ENCODE assay signal across 8 cellular contexts in the genomic region with DNA sequence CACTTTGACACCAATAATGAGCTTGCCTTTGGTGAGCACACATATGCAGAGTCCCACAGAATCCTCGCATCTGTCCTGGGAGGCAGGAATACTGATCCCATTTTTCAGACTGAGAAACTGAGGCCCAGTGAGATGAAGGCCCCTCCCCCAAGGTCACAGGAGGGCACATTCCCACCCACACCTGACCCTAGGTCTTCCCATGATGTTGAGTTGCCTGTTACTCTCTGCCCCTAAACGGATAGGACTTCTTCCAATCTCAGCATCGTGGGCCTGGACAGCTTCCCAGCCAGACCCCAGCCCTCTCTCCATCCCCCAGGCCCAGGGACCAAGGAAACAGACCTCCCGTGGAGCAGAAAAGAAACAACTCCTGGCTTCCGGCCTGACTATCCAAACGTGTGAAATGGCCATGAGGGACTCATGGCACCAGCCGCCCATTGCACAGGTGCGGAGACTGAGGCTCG. TPM values are rescaled to one million over a fixed set of nuclear protein-coding genes. Genes with fewer than 3 reads are reported as not detected.
A peak's percentile ranks its signal among the peaks of the same experiment; 100 is the strongest.
DNase-seq lines count a peak whose midpoint lies in the region; ATAC-seq and TF ChIP-seq lines count a peak whose summit lies in the region.

No MANE protein-coding gene starts in this region.

- H3K4me3 ChIP-seq in heart right ventricle: peak overlapping the region; percentile 70 to 98 (median 81)
- peak overlapping the region; percentile 69 to 87 for H3K4me3 ChIP-seq in left lung
- H3K4me3 ChIP-seq in upper lobe of left lung: peak overlapping the region; percentile 32 to 92 (median 82)

- WGBS in heart right ventricle, 2 donors: 35% methylated on average over 9 of the region's 9 CpGs
- WGBS in upper lobe of left lung, 2 donors: 27 to 32% methylated on average over 7 to 9 of the region's 9 CpGs

- DNase-seq in heart right ventricle: no peak
- DNase-seq in Right ventricle myocardium superior: no peak
- DNase-seq in activated naive CD8-positive, alpha-beta T cell treated with anti-CD3 and anti-CD28 coated beads, Interleukin-2, amount 10 ng/mL, durations not matched to agents 7 days and 5 days: no peak
- DNase-seq in left lung: no peak
- DNase-seq in upper lobe of left lung: no peak
- DNase-seq in GF-D8 (lab: John Stamatoyannopoulos, UW): no peak
- DNase-seq in SKM-1 (lab: John Stamatoyannopoulos, UW; ENCODE audit: unreplicated experiment): no peak
- no peak for DNase-seq in stimulated activated naive CD4-positive, alpha-beta T cell (lab: John Stamatoyannopoulos, UW)

- H3K36me3 ChIP-seq in heart right ventricle: no peaks in the 10 kb centered on the region
- H3K36me3 ChIP-seq in left lung: no peaks in the 10 kb centered on the region
- H3K36me3 ChIP-seq in upper lobe of left lung: no peaks in the 10 kb centered on the region

- peak overlapping the region in 9 of 10 donors; percentile 54 to 79 (median 70) for H3K27ac ChIP-seq in heart right ventricle
- H3K27ac ChIP-seq in left lung: peak overlapping the region in 1 of 2 donors; percentile 63
- H3K27ac ChIP-seq in upper lobe of left lung: peak overlapping the region; percentile 47 to 86 (median 62)

- H3K27me3 ChIP-seq in heart right ventricle: no peaks in the 10 kb centered on the region
- H3K27me3 ChIP-seq in left lung: no peaks in the 10 kb centered on the region
- no peaks in the 10 kb centered on the region for H3K27me3 ChIP-seq in upper lobe of left lung

- H3K36me3 Mint-ChIP-seq in activated naive CD8-positive, alpha-beta T cell treated with anti-CD3 and anti-CD28 coated beads, Interleukin-2, amount 10 ng/mL, durations not matched to agents 7 days and 5 days: peaks cover 3% of the 10 kb centered on the region

- H3K27ac Mint-ChIP-seq in activated naive CD8-positive, alpha-beta T cell treated with anti-CD3 and anti-CD28 coated beads, Interleukin-2, amount 10 ng/mL, durations not matched to agents 7 days and 5 days: peak overlapping the region; percentile 84

- peak in 1 of 8 donors; percentile 1 for ATAC-seq in heart right ventricle
- no peak for ATAC-seq in Right ventricle myocardium superior (ENCODE audit: poor library complexity)
- no peak for ATAC-seq in activated naive CD8-positive, alpha-beta T cell treated with anti-CD3 and anti-CD28 coated beads, Interleukin-2, amount 10 ng/mL, durations not matched to agents 7 days and 5 days (ENCODE audit: low read depth)
- ATAC-seq in left lung: no peak
- ATAC-seq in upper lobe of left lung (ENCODE audit: low FRiP score in 2 of 2): no peak

- H3K9me3 Mint-ChIP-seq in activated naive CD8-positive, alpha-beta T cell treated with anti-CD3 and anti-CD28 coated beads, Interleukin-2, amount 10 ng/mL, durations not matched to agents 7 days and 5 days: no peaks in the 10 kb centered on the region

- intact Hi-C loops in heart right ventricle (cut with DNase I) (no loop called here), Right ventricle myocardium superior (cut with DNase I) (no loop called here), left lung (cut with DNase I) (no loop called here)

- TF ChIP-seq CTCF in heart right ventricle (IDR thresholded peaks at IDR 0.05) (no peak), left lung (IDR thresholded peaks at IDR 0.05) (no peak), upper lobe of left lung (IDR thresholded peaks at IDR 0.05) (no peak)

- peaks cover 19% of the 10 kb centered on the region for H3K4me1 Mint-ChIP-seq in activated naive CD8-positive, alpha-beta T cell treated with anti-CD3 and anti-CD28 coated beads, Interleukin-2, amount 10 ng/mL, durations not matched to agents 7 days and 5 days

- H3K9me3 ChIP-seq in heart right ventricle: no peaks in the 10 kb centered on the region
- H3K9me3 ChIP-seq in left lung: no peaks in the 10 kb centered on the region
- no peaks in the 10 kb centered on the region for H3K9me3 ChIP-seq in upper lobe of left lung

- H3K27me3 Mint-ChIP-seq in activated naive CD8-positive, alpha-beta T cell treated with anti-CD3 and anti-CD28 coated beads, Interleukin-2, amount 10 ng/mL, durations not matched to agents 7 days and 5 days: no peaks in the 10 kb centered on the region

- POLR2A ChIA-PET in activated naive CD8-positive, alpha-beta T cell treated with anti-CD3 and anti-CD28 coated beads, Interleukin-2, amount 10 ng/mL, durations not matched to agents 7 days and 5 days (lab: Charles Lee): interaction anchor here (1.2 to 3.0 kb wide), 4 partner anchors 8 to 42 kb away, joined by 5 to 13 read pairs (median 8); a partner anchor contains a TSS

- H3K4me1 ChIP-seq in heart right ventricle: peaks cover 0 to 42% (median 23%) of the 10 kb centered on the region in 9 donors
- H3K4me1 ChIP-seq in left lung: peaks cover 14 to 34% of the 10 kb centered on the region in 2 donors
- peaks cover 25 to 28% (median 27%) of the 10 kb centered on the region in 4 donors for H3K4me1 ChIP-seq in upper lobe of left lung

- no peak for TF ChIP-seq POLR2A in upper lobe of left lung (IDR thresholded peaks at IDR 0.05)

- no peak for TF ChIP-seq EP300 in upper lobe of left lung (IDR thresholded peaks at IDR 0.05)

- peak overlapping the region; percentile 88 for H3K4me3 Mint-ChIP-seq in activated naive CD8-positive, alpha-beta T cell treated with anti-CD3 and anti-CD28 coated beads, Interleukin-2, amount 10 ng/mL, durations not matched to agents 7 days and 5 days

RNA-seq across cellular contexts. Expression of a gene that starts 0.9 kb away (rescaled TPM):
- total RNA-seq in heart right ventricle: 10 to 100 TPM; 25.2 to 40.5 (median 31.5) TPM
- 10 to 100 TPM; 34.1 to 51.3 TPM for polyA plus RNA-seq in heart right ventricle
- 30.8 TPM for total RNA-seq in Right ventricle myocardium superior
- total RNA-seq in activated naive CD8-positive, alpha-beta T cell treated with anti-CD3 and anti-CD28 coated beads, Interleukin-2, amount 10 ng/mL, durations not matched to agents 7 days and 5 days: 100 to 1,000 TPM in 1 of 2 experiments, 10 to 100 TPM in 1; 98.7 to 104 TPM
- total RNA-seq in left lung: 10 to 100 TPM; 63.7 to 64.7 TPM
- total RNA-seq in upper lobe of left lung: 100 to 1,000 TPM in 2 of 6 donors, 10 to 100 TPM in 4; 69.6 to 202 (median 94.1) TPM

RNA-seq across cellular contexts. Expression of a gene that starts 9.2 kb away (rescaled TPM):
- 10 to 100 TPM; 30.4 to 46.0 (median 34.5) TPM for total RNA-seq in heart right ventricle
- polyA plus RNA-seq in heart right ventricle: 10 to 100 TPM; 39.6 to 44.4 TPM
- 32.8 TPM for total RNA-seq in Right ventricle myocardium superior
- total RNA-seq in activated naive CD8-positive, alpha-beta T cell treated with anti-CD3 and anti-CD28 coated beads, Interleukin-2, amount 10 ng/mL, durations not matched to agents 7 days and 5 days: 10 to 100 TPM; 62.1 to 66.0 TPM
- 10 to 100 TPM; 25.6 to 28.6 TPM for total RNA-seq in left lung
- 10 to 100 TPM; 18.6 to 95.3 (median 28.6) TPM for total RNA-seq in upper lobe of left lung

RNA-seq across cellular contexts. Expression of a gene that starts 53.7 kb away (rescaled TPM):
- 1 to 10 TPM; 3.1 to 7.0 (median 5.0) TPM for total RNA-seq in heart right ventricle
- polyA plus RNA-seq in heart right ventricle: 1 to 10 TPM; 3.8 to 8.1 TPM
- total RNA-seq in Right ventricle myocardium superior: 4.4 TPM
- total RNA-seq in activated naive CD8-positive, alpha-beta T cell treated with anti-CD3 and anti-CD28 coated beads, Interleukin-2, amount 10 ng/mL, durations not matched to agents 7 days and 5 days: 10 to 100 TPM; 17.4 to 21.6 TPM
- total RNA-seq in left lung: 10 to 100 TPM; 14.7 to 19.6 TPM
- 10 to 100 TPM in 2 of 6 donors, 1 to 10 TPM in 4; 3.9 to 14.8 (median 8.2) TPM for total RNA-seq in upper lobe of left lung
